8 cellular contexts compared by ENCODE assay signal in the genomic region with DNA sequence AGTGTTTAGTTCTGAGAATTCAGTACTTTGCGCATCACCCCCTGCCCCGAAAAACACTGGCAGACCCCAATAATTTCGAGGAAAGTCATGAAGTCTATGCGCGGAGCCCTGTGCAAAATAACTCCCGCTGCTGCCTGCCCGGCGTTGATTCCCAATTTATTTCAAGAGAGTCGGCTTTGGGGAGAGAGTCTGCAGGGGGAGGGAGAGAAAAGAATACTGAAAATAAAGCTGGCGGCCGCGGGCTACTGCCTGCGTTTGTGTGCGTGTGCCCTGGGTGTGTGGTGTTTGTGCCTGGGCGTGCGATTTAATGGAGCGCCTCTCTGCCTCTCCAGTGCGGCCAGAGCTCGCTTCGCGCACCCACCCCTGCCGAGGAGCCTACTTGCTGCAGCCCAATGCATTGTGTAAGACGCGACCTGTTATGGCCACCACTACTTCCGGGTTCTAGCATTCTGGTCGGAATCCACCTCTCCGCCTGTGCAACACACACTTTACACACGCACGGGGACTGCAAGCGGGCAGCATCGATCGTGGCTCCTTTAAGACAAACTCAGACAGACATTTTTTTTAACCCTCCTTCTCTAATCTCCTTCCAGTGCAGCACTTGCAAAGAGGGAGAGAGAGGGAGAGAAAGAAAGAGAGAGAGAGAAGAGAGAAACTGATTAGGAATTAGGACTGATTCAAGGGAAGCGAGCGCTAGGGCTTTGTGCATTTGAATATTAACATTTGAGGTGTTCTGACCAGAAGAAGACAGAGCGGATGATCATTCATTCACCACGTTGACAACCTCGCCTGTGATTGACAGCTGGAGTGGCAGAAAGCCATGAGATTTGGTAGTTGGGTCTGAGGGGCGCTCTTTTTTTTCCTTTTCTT. TPM values are rescaled to one million over a fixed set of nuclear protein-coding genes. Genes with fewer than 3 reads are reported as not detected.
DNase-seq lines count a peak whose midpoint lies in the region; ATAC-seq and TF ChIP-seq lines count a peak whose summit lies in the region.

A gene (plus strand): TSS at position 447 of the 870 bp plus-strand sequence. CDS start 732 bp downstream, outside the sequence.

- intact Hi-C loops in Panc1 (cut with micrococcal nuclease; ENCODE audit: unreplicated experiment): loop anchor here (2.0 to 5.0 kb wide), 2 partner anchors 140 to 1597 kb away; no protein-coding TSS in a partner anchor

- H3K36me3 ChIP-seq in Panc1 (ENCODE audit: control insufficient read depth, insufficient read depth, low read length): no peaks in the 10 kb centered on the region

- BruUV-seq in Panc1 (replicated peaks; lab: Mats Ljungman, UMichigan): no TSS peak

- H3K27ac ChIP-seq in Panc1 (ENCODE audit: low read length) (peak within 1 kb of the TSS; percentile 62), caudate nucleus (ENCODE audit: low read depth, low read length) (peak within 1 kb of the TSS; percentile 85)

- in situ Hi-C loops in Panc1 (cut with HindIII; ENCODE audit: low pct_unique_long_range_greater_than_20kb, low sequenced_read_pairs): no loop called here

- POLR2A ChIA-PET in Panc1 (lab: Charles Lee): interaction anchor here (0.6 kb wide), 2 partner anchors 140 to 1772 kb away, joined by 3 read pairs; no protein-coding TSS in a partner anchor

- H3K4me3 ChIP-seq in Panc1 (ENCODE audit: low read depth in 2 of 2, low read length in 2 of 2) (peak within 1 kb of the TSS; percentile 71 to 83), iPS-18c (ENCODE audit: insufficient read depth, low read depth, low read length) (peak within 1 kb of the TSS; percentile 74)

- CTCF ChIA-PET in Panc1 (lab: Charles Lee): interaction anchor here (0.7 kb wide), 3 partner anchors 11 to 671 kb away, joined by 3 to 8 read pairs (median 4); no protein-coding TSS in a partner anchor

- H3K9me3 ChIP-seq in Panc1 (ENCODE audit: control insufficient read depth, insufficient read depth, low read depth, low read length) (no peaks in the 10 kb centered on the region), iPS-18c (ENCODE audit: control insufficient read depth, insufficient read depth, low read length) (no peaks in the 10 kb centered on the region)

- ATAC-seq in GM21717 (IDR thresholded peaks at IDR 0.05; ENCODE audit: unreplicated experiment) (peak; percentile 88), Panc1 (peak; percentile 89)

- H3K27me3 ChIP-seq in Panc1 (ENCODE audit: control insufficient read depth, insufficient read depth, low read length): peaks cover 14% of the 10 kb centered on the region

- peak; percentile 97 for DNase-seq in EL
- DNase-seq in Kasumi-1 (lab: John Stamatoyannopoulos, UW): peak; percentile 86
- peak; percentile 41 for DNase-seq in Panc1 (ENCODE audit: low read depth, low spot score)
- DNase-seq in caudate nucleus (lab: John Stamatoyannopoulos, UW): peak in 60 of 61 donors; percentile 56 to 97 (median 86)
- peak; percentile 89 for DNase-seq in renal cortical epithelial cell (ENCODE audit: low read depth)
- no peak for DNase-seq in GM19238 (ENCODE audit: insufficient read length, low spot score)

- no peak for TF ChIP-seq CTCF in Panc1 (IDR thresholded peaks at IDR 0.05)

- H3K4me1 ChIP-seq in Panc1 (ENCODE audit: control insufficient read depth, insufficient read depth, low read length): peaks cover 6% of the 10 kb centered on the region

RNA-seq across cellular contexts. Expression of the gene that starts here (rescaled TPM):
- 2.0 TPM for total RNA-seq in Panc1 (2021; ENCODE audit: unreplicated experiment)
- 0.71 TPM for polyA plus RNA-seq in Panc1 (2012; ENCODE audit: insufficient read length)
- 1.8 and 3.1 TPM in 2 replicates for total RNA-seq in renal cortical epithelial cell
